1 cellular context compared by ENCODE assay signal in genomic region chr17:48752399-48753288, GRCh38.
TF ChIP-seq lines count a peak whose summit lies in the region.

No MANE protein-coding gene starts in this region.

TF ChIP-seq in endothelial cell of umbilical vein, 7 proteins besides CTCF, POLR2A, EP300 and RAD21:
- TF ChIP-seq MYC (IDR thresholded peaks at IDR 0.05; ENCODE audit: low read depth, low read length): no peak
- peak; percentile 91 for TF ChIP-seq EZH2 (IDR thresholded peaks at IDR 0.05; ENCODE audit: borderline replicate concordance, low read depth, low read length, severe bottlenecking)
